In the genomic region with DNA sequence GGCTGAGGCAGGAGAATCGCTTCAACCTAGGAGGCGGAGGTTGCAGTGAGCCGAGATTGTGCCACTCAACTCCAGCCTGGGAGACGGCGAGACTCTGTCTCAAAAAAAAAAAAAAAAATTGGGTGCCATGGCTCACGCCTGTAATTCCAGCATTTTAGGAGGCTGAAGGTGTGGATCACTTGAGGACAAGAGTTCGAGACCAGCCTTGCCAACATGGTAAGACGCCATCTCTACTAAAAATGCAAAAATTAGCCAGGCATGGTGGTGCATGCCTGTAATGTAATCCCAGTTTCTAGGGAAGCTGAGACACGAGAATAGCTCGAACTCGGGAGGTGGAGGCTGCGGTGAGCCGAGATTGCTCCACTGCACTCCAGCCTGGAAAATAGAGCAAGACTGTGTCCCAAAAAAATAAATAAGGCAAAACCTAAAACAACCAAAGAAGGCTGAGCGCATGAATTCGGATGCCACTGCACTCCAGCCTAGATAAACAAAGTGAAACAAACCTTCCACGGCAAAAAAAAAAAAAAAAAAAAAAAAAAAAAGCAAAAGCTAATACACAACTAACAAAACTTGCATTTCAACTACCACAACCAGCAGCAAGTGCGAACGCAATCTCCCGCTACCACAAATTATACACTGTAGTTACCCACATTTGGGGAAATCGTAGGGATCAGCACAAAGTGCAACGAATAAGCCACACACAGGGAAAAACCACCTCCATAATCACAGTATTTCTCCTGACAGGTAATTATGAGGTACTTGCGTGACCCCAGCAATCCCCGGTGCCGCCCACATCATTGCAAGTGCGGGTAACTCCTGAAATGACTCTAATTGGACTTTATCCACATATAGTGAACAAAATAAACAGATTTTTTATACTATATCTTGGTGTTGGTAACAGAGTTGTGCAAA, we compare ENCODE assay signal across 10 cellular contexts. TPM values are rescaled to one million over a fixed set of nuclear protein-coding genes. Genes with fewer than 3 reads are reported as not detected.
A peak's percentile ranks its signal among the peaks of the same experiment; 100 is the strongest.
DNase-seq lines count a peak whose midpoint lies in the region; ATAC-seq and TF ChIP-seq lines count a peak whose summit lies in the region.
"Had no signal": no experiment of that assay in that cellular context is flagged by ENCODE, and none has a peak within 500 bp of the region (broad histone marks: within the 10 kb centered on the region; RNA-seq: fewer than 3 reads in every experiment).

No MANE protein-coding gene starts in this region.

- H3K4me2 ChIP-seq in Karpas-422 (ENCODE audit: low read depth, low read length, poor library complexity, severe bottlenecking), result peak overlapping the region; percentile 67

- H3K27ac ChIP-seq in Karpas-422 (ENCODE audit: low read length), result no peak overlapping the region
- H3K27ac ChIP-seq in caudate nucleus (ENCODE audit: low read depth, low read length), result peak overlapping the region; percentile 56
- H3K27ac ChIP-seq in esophagus muscularis mucosa (replicated peaks in 1 of 4), result peak overlapping the region in 2 of 4 donors; percentile 13 to 26

- H3K27me3 ChIP-seq in Karpas-422 (ENCODE audit: low read length), result no peaks in the 10 kb centered on the region
- no peaks in the 10 kb centered on the region for H3K27me3 ChIP-seq in esophagus muscularis mucosa

- no peak for ATAC-seq in naive thymus-derived CD8-positive, alpha-beta T cell

- H3K9me3 Mint-ChIP-seq in CD14-positive monocyte, result no peaks in the 10 kb centered on the region
- H3K9me3 Mint-ChIP-seq in naive thymus-derived CD8-positive, alpha-beta T cell, result no peaks in the 10 kb centered on the region

- H3K4me3 Mint-ChIP-seq in CD14-positive monocyte, result peak overlapping the region; percentile 62 to 88
- H3K4me3 Mint-ChIP-seq in naive thymus-derived CD8-positive, alpha-beta T cell, result peak overlapping the region in 8 of 10 donors; percentile 28 to 75 (median 64)

- POLR2A ChIA-PET in naive thymus-derived CD8-positive, alpha-beta T cell (lab: Charles Lee), result interaction anchor here (0.5 to 1.2 kb wide), 4 partner anchors 8 to 1103 kb away, joined by 3 to 4 read pairs (median 3); no protein-coding TSS in a partner anchor

- H3K79me2 ChIP-seq in Karpas-422 (ENCODE audit: low read length), result no peaks in the 10 kb centered on the region

- TF ChIP-seq EP300 in esophagus muscularis mucosa (IDR thresholded peaks at IDR 0.05), result no peak

- peaks cover 5 to 14% (median 6%) of the 10 kb centered on the region in 3 donors for H3K27me3 Mint-ChIP-seq in CD14-positive monocyte (ENCODE audit: low read depth in 3 of 3)
- H3K27me3 Mint-ChIP-seq in naive thymus-derived CD8-positive, alpha-beta T cell, result peaks cover 2 to 16% (median 9%) of the 10 kb centered on the region in 5 donors

- peaks cover 0 to 3% of the 10 kb centered on the region in 2 donors for H3K36me3 Mint-ChIP-seq in CD14-positive monocyte
- H3K36me3 Mint-ChIP-seq in naive thymus-derived CD8-positive, alpha-beta T cell, result no peaks in the 10 kb centered on the region

- H3K4me1 ChIP-seq in Karpas-422 (ENCODE audit: low read length), result peaks cover 10% of the 10 kb centered on the region
- no peaks in the 10 kb centered on the region for H3K4me1 ChIP-seq in esophagus muscularis mucosa

- peak overlapping the region; percentile 93 to 98 (median 96) for H3K27ac Mint-ChIP-seq in CD14-positive monocyte
- H3K27ac Mint-ChIP-seq in naive thymus-derived CD8-positive, alpha-beta T cell, result peak overlapping the region in 3 of 10 donors; percentile 63 to 84 (median 84)

- H3K9me2 ChIP-seq in Karpas-422 (replicated peaks; ENCODE audit: insufficient read depth, low read length), result no peaks in the 10 kb centered on the region

- intact Hi-C loops in CD14-positive monocyte (cut with micrococcal nuclease) (no loop called here), esophagus muscularis mucosa (cut with DNase I) (no loop called here)

- TF ChIP-seq CTCF in CD14-positive monocyte (IDR thresholded peaks at IDR 0.05) (no peak), esophagus muscularis mucosa (IDR thresholded peaks at IDR 0.05) (no peak)

- WGBS in esophagus muscularis mucosa, result 89% methylated on average over 25 of the region's 25 CpGs

- DNase-seq in CD14-positive monocyte (ENCODE audit: low spot score) (no peak), Karpas-422 (no peak), caudate nucleus (lab: John Stamatoyannopoulos, UW) (no peak), NCI-H748 (lab: John Stamatoyannopoulos, UW; ENCODE audit: unreplicated experiment) (no peak), G401 (ENCODE audit: low spot score) (no peak), OCI-M2 (lab: John Stamatoyannopoulos, UW; ENCODE audit: unreplicated experiment) (no peak), esophagus muscularis mucosa (ENCODE audit: extremely low spot score) (no peak)
- no peak for DNase-seq in naive thymus-derived CD8-positive, alpha-beta T cell
- DNase-seq: NCI-H526 treated with DMSO at 0.1 percent for 48 hours had no signal

- H3K9me3 ChIP-seq in Karpas-422 (ENCODE audit: low read length), result no peaks in the 10 kb centered on the region
- no peaks in the 10 kb centered on the region for H3K9me3 ChIP-seq in esophagus muscularis mucosa

- H3K4me1 Mint-ChIP-seq in CD14-positive monocyte, result peaks cover 16% of the 10 kb centered on the region
- H3K4me1 Mint-ChIP-seq in naive thymus-derived CD8-positive, alpha-beta T cell, result peaks cover 0 to 12% (median 7%) of the 10 kb centered on the region in 4 donors

- H3K4me3 ChIP-seq in Karpas-422 (ENCODE audit: low read length) (peak overlapping the region; percentile 52), esophagus muscularis mucosa (peak overlapping the region in 1 of 4 donors; percentile 14)

- no peaks in the 10 kb centered on the region for H4K20me1 ChIP-seq in Karpas-422 (ENCODE audit: insufficient read depth, low read depth, low read length)

- peak overlapping the region; percentile 52; the same call in 1 of the 2 replicates for H3K9ac ChIP-seq in Karpas-422 (ENCODE audit: low read length)

- H3K36me3 ChIP-seq in Karpas-422 (ENCODE audit: insufficient read depth, low read length), result no peaks in the 10 kb centered on the region
- H3K36me3 ChIP-seq in esophagus muscularis mucosa, result no peaks in the 10 kb centered on the region

- in situ Hi-C loops in G401 (cut with HindIII; ENCODE audit: low sequenced_read_pairs), result no loop called here

- H2AFZ ChIP-seq in Karpas-422 (ENCODE audit: low read length), result peak overlapping the region; percentile 99

- no peak for TF ChIP-seq POLR2A in esophagus muscularis mucosa (IDR thresholded peaks at IDR 0.05; ENCODE audit: low read depth)

RNA-seq across cellular contexts. Expression of a gene that starts 25.6 kb away (rescaled TPM):
- not detected for polyA plus RNA-seq in CD14-positive monocyte
- total RNA-seq in Karpas-422 (2014; rRNA removed; shearing (Covaris generic); ENCODE audit: low replicate concordance), result not detected in 2 replicates
- total RNA-seq in naive thymus-derived CD8-positive, alpha-beta T cell, result 1 to 10 TPM; 1.1 to 1.3 TPM
- under 1 TPM in 2 of 3 donors, not detected in 1; 0.24 to 0.56 TPM for polyA plus RNA-seq in naive thymus-derived CD8-positive, alpha-beta T cell
- total RNA-seq in G401 (2014; rRNA removed; shearing (Covaris generic)), result not detected in 2 replicates
- total RNA-seq in esophagus muscularis mucosa, result under 1 TPM; under 0.01 to 0.19 (median 0.11) TPM
- total RNA-seq: Daoy had no signal

RNA-seq across cellular contexts. Expression of a gene that starts 26.2 kb away (rescaled TPM):
- polyA plus RNA-seq in CD14-positive monocyte, result 10 to 100 TPM; 13.1 to 14.5 TPM
- total RNA-seq in Karpas-422 (2014; rRNA removed; shearing (Covaris generic); ENCODE audit: low replicate concordance), result 38.1 and 53.7 TPM in 2 replicates
- total RNA-seq in naive thymus-derived CD8-positive, alpha-beta T cell, result 10 to 100 TPM; 25.9 to 31.0 TPM
- 10 to 100 TPM; 46.6 to 50.7 (median 47.9) TPM for polyA plus RNA-seq in naive thymus-derived CD8-positive, alpha-beta T cell
- total RNA-seq in G401 (2014; rRNA removed; shearing (Covaris generic)), result 81.2 and 112 TPM in 2 replicates
- 10 to 100 TPM; 20.1 to 27.0 (median 21.4) TPM for total RNA-seq in esophagus muscularis mucosa
